Comparison of ENCODE assay signal across 8 cellular contexts in genomic region chr7:33061282-33061928, GRCh38. TPM values are rescaled to one million over a fixed set of nuclear protein-coding genes. Genes with fewer than 3 reads are reported as not detected.
DNase-seq lines count a peak whose midpoint lies in the region; ATAC-seq and TF ChIP-seq lines count a peak whose summit lies in the region.

No MANE protein-coding gene starts in this region.

- H3K9me3 ChIP-seq in fibroblast of lung (ENCODE audit: control insufficient read depth, insufficient read depth, low read depth, low read length) = no peaks in the 10 kb centered on the region
- H3K9me3 ChIP-seq in skeletal muscle satellite cell (replicated peaks; ENCODE audit: low read length) = no peaks in the 10 kb centered on the region

- no peak overlapping the region for H3K27ac ChIP-seq in fibroblast of lung (ENCODE audit: insufficient read depth, low read length)

- no peaks in the 10 kb centered on the region for H3K4me1 ChIP-seq in fibroblast of lung (ENCODE audit: control insufficient read depth, extremely low read depth, insufficient read depth, low read length)
- H3K4me1 ChIP-seq in skeletal muscle satellite cell (ENCODE audit: control insufficient read depth, insufficient read depth, low read length) = peaks cover 4% of the 10 kb centered on the region

- intact Hi-C loops in posterior vena cava (cut with DNase I) = loop anchor here in 1 of 2 donors (5.0 kb wide), 1 partner anchor 1826 kb away; no protein-coding TSS in a partner anchor

- H3K4me2 ChIP-seq in fibroblast of lung (ENCODE audit: extremely low read depth, insufficient read depth, low read length) = peak overlapping the region; percentile 96
- peak overlapping the region; percentile 81 for H3K4me2 ChIP-seq in skeletal muscle satellite cell (ENCODE audit: low read length)

- H3K9ac ChIP-seq in fibroblast of lung (ENCODE audit: insufficient read depth, low read length) = peak overlapping the region; percentile 90
- H3K9ac ChIP-seq in skeletal muscle satellite cell (ENCODE audit: low read depth, low read length) = peak overlapping the region; percentile 89

- H4K20me1 ChIP-seq in fibroblast of lung (ENCODE audit: control insufficient read depth, extremely low read depth, insufficient read depth, low read length) = no peaks in the 10 kb centered on the region

- peak overlapping the region; percentile 85 to 96 (median 90) for H3K4me3 ChIP-seq in fibroblast of lung (replicated peaks in 1 of 4; ENCODE audit: control extremely low read depth in 1 of 4, insufficient read depth in 1 of 4, low read depth in 3 of 4, low read length in 4 of 4)
- H3K4me3 ChIP-seq in skeletal muscle satellite cell (ENCODE audit: low read length) = peak overlapping the region; percentile 80

- H3K27me3 ChIP-seq in fibroblast of lung (ENCODE audit: control insufficient read depth, insufficient read depth, low read length) (no peaks in the 10 kb centered on the region), skeletal muscle satellite cell (ENCODE audit: control insufficient read depth, insufficient read depth, low read length) (no peaks in the 10 kb centered on the region)

- peaks cover 56% of the 10 kb centered on the region for H3K79me2 ChIP-seq in fibroblast of lung (ENCODE audit: control insufficient read depth, insufficient read depth, low read length)

- H3K36me3 ChIP-seq in fibroblast of lung (ENCODE audit: control insufficient read depth, insufficient read depth, low read length) (no peaks in the 10 kb centered on the region), skeletal muscle satellite cell (ENCODE audit: insufficient read depth, low read length) (no peaks in the 10 kb centered on the region)

- no peak for ATAC-seq in GM19023 (IDR thresholded peaks at IDR 0.05; ENCODE audit: unreplicated experiment)

- DNase-seq in DMS53 (lab: John Stamatoyannopoulos, UW) (peak; percentile 55), DMS53 treated with DMSO at 0.1 percent for 48 hours (lab: John Stamatoyannopoulos, UW; ENCODE audit: unreplicated experiment) (no peak), RKO (ENCODE audit: low spot score) (peak; percentile 23), fibroblast of lung (ENCODE audit: low read depth in 2 of 2) (peak in 1 of 2 donors; percentile 9), posterior vena cava (ENCODE audit: low spot score) (no peak)
- DNase-seq in stimulated activated naive CD4-positive, alpha-beta T cell (lab: John Stamatoyannopoulos, UW) = no peak

- no peak for TF ChIP-seq CTCF in fibroblast of lung (conservative IDR thresholded peaks at IDR 0.05 in 1 of 2, IDR thresholded peaks at IDR 0.05 in 1 of 2; ENCODE audit: low read depth in 1 of 2, low read length in 2 of 2)

- H2AFZ ChIP-seq in fibroblast of lung (ENCODE audit: low read length) = no peak overlapping the region

RNA-seq across cellular contexts. Expression of gene NT5C3A, which starts 1.2 kb away (rescaled TPM):
- 19.3 and 25.3 TPM in 2 replicates for total RNA-seq in fibroblast of lung
- polyA plus RNA-seq in fibroblast of lung = 17.2 and 18.4 TPM in 2 replicates
- polyA plus RNA-seq in fibroblast of lung (2012) = 15.3 and 15.5 TPM in 2 replicates
- polyA minus RNA-seq in fibroblast of lung (ENCODE audit: low replicate concordance) = 0.22 and 0.90 TPM in 2 replicates
- total RNA-seq in skeletal muscle satellite cell (2012; rRNA removed) = 14.7 and 23.2 TPM in 2 replicates
- 10 to 100 TPM; 20.0 to 20.1 TPM for total RNA-seq in posterior vena cava

RNA-seq across cellular contexts. Expression of gene RP9, which starts 47.8 kb away (rescaled TPM):
- 9.2 and 19.2 TPM in 2 replicates for total RNA-seq in fibroblast of lung
- polyA plus RNA-seq in fibroblast of lung = 23.4 and 24.8 TPM in 2 replicates
- polyA plus RNA-seq in fibroblast of lung (2012) = 19.5 and 22.7 TPM in 2 replicates
- polyA minus RNA-seq in fibroblast of lung (ENCODE audit: low replicate concordance) = 2.9 and 4.4 TPM in 2 replicates
- total RNA-seq in skeletal muscle satellite cell (2012; rRNA removed) = 5.1 and 6.1 TPM in 2 replicates
- total RNA-seq in posterior vena cava = 10 to 100 TPM in 1 of 2 donors, 1 to 10 TPM in 1; 9.4 to 10.9 TPM

Comparison
In these comparisons a context has a peak if more than half of its experiments do, and no peak if none do; other contexts are left out.
1. DNase-seq: peak in DMS53 (single experiment) and RKO (single experiment); none in DMS53 treated with DMSO at 0.1 percent for 48 hours (single experiment), posterior vena cava (single experiment) and stimulated activated naive CD4-positive, alpha-beta T cell (0 of 6).